1 cellular context compared by ENCODE assay signal in genomic region chr1:179825201-179825600, GRCh38.
TF ChIP-seq lines count a peak whose summit lies in the region.

No MANE protein-coding gene starts in this region.

TF ChIP-seq in GM23338, 12 proteins besides CTCF, POLR2A, EP300 and RAD21:
- TF ChIP-seq ZNF462 (CRISPR knock-in tag; IDR thresholded peaks at IDR 0.05) (no peak), ZNF114 (CRISPR knock-in tag; IDR thresholded peaks at IDR 0.05) (no peak), ZNF331 (CRISPR knock-in tag; IDR thresholded peaks at IDR 0.05; ENCODE audit: low read depth) (no peak), CREB1 (CRISPR knock-in tag; IDR thresholded peaks at IDR 0.05; ENCODE audit: low read depth) (no peak), EZH2 (IDR thresholded peaks at IDR 0.05; ENCODE audit: low read depth, unreplicated experiment) (no peak), REST (IDR thresholded peaks at IDR 0.05; ENCODE audit: unreplicated experiment) (no peak), NANOG (IDR thresholded peaks at IDR 0.05; ENCODE audit: borderline replicate concordance) (no peak), STAT1 (IDR thresholded peaks at IDR 0.05; ENCODE audit: unreplicated experiment) (no peak), JUNB (IDR thresholded peaks at IDR 0.05; ENCODE audit: unreplicated experiment) (no peak), ETS1 (IDR thresholded peaks at IDR 0.05) (no peak), POLR2AphosphoS5 (IDR thresholded peaks at IDR 0.05; ENCODE audit: low read depth) (no peak), EZH2phosphoT487 (IDR thresholded peaks at IDR 0.05; ENCODE audit: unreplicated experiment) (no peak)
